In the genomic region with DNA sequence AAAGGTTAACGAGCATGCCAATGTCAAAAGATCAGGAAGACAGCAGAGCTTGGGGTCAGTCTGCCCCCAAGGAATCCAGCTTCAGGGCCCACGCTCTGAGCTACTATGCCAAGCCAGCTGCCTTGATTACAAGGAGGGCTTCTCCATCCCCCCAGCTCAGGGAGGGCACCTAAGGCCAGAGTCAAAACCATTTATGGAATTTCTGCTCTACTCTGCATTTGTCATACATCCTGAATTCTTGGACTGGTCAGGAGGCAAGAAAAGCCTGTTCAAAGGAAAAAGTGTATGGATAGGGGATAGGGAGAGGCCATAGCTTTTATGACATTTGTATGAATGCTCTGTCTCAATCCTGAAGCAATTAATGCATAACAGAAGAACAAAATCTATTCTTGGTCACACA, we compare ENCODE assay signal across 21 cellular contexts. TPM values are rescaled to one million over a fixed set of nuclear protein-coding genes. Genes with fewer than 3 reads are reported as not detected.
"Had no signal": no experiment of that assay in that cellular context is flagged by ENCODE, and none has a peak within 500 bp of the region (broad histone marks: within the 10 kb centered on the region; RNA-seq: fewer than 3 reads in every experiment).

No MANE protein-coding gene starts in this region.

- H3K9me3 ChIP-seq: mucosa of descending colon, neutrophil, pancreas, right lobe of liver, testis, tibial nerve, upper lobe of right lung had no signal

- H3K27ac ChIP-seq: coronary artery, neutrophil, pancreas, right lobe of liver, testis, tibial nerve, upper lobe of right lung had no signal

- ATAC-seq: left lobe of liver; mucosa of descending colon; naive thymus-derived CD8-positive, alpha-beta T cell; pancreas; right lobe of liver; stimulated activated naive B cell treated with anti-CD40 and anti-IgM and Interleukin-4, amounts not matched to agents 10 μg/mL and 1 μg/mL and 100 μg/mL, for 72 hours; stimulated activated naive CD8-positive, alpha-beta T cell treated with anti-CD3 and anti-CD28 coated beads, Interleukin-15, amount 100 ng/mL, for 72 hours; upper lobe of right lung had no signal

- H3K36me3 ChIP-seq: neutrophil, pancreas, right lobe of liver, tibial nerve, upper lobe of right lung had no signal

- DNase-seq: effector CD8-positive, alpha-beta T cell; foreskin melanocyte; head of caudate nucleus; islet precursor cell; mammary epithelial cell; mucosa of descending colon; naive thymus-derived CD8-positive, alpha-beta T cell; pancreas; right lobe of liver; stimulated activated CD4-positive, alpha-beta T cell treated with anti-CD3 and anti-CD28 coated beads, Interleukin-2, amount 100 ng/mL, for 24 hours; stimulated activated CD4-positive, alpha-beta T cell treated with anti-CD3 and anti-CD28 coated beads, Interleukin-4, amount 100 ng/mL, for 4 hours; stimulated activated naive B cell treated with anti-CD40 and anti-IgM and Interleukin-4, amounts not matched to agents 10 μg/mL and 1 μg/mL and 100 μg/mL, for 72 hours; stimulated activated naive CD8-positive, alpha-beta T cell treated with anti-CD3 and anti-CD28 coated beads, Interleukin-15, amount 100 ng/mL, for 72 hours; testis; upper lobe of right lung had no signal

- H3K4me1 ChIP-seq: pancreas, right lobe of liver, testis, tibial nerve, upper lobe of right lung had no signal

- H3K4me3 ChIP-seq: coronary artery, mucosa of descending colon, pancreas, right lobe of liver, skin epidermis, testis, tibial nerve, upper lobe of right lung had no signal

- H3K27me3 ChIP-seq: neutrophil, pancreas, right lobe of liver, testis, tibial nerve, upper lobe of right lung had no signal

RNA-seq across cellular contexts. Expression of a gene that starts 32.2 kb away (rescaled TPM):
- total RNA-seq: dermis microvascular lymphatic vessel endothelial cell; naive thymus-derived CD8-positive, alpha-beta T cell had no signal
- polyA plus RNA-seq: naive thymus-derived CD8-positive, alpha-beta T cell had no signal
